8 cellular contexts compared by ENCODE assay signal in genomic region chr16:23640669-23640958, GRCh38. TPM values are rescaled to one million over a fixed set of nuclear protein-coding genes. Genes with fewer than 3 reads are reported as not detected.
DNase-seq lines count a peak whose midpoint lies in the region; ATAC-seq, FAIRE-seq and TF ChIP-seq lines count a peak whose summit lies in the region.

No MANE protein-coding gene starts in this region.

- no peaks in the 10 kb centered on the region for H3K9me3 ChIP-seq in esophagus (ENCODE audit: control insufficient read depth in 2 of 2, insufficient read depth in 1 of 2, low read depth in 1 of 2, low read length in 1 of 2)
- no peaks in the 10 kb centered on the region for H3K9me3 ChIP-seq in pancreas

- 0 to 1% methylated on average over 9 of the region's 9 CpGs for WGBS in esophagus, 2 donors
- 0 to 1% methylated on average over 9 of the region's 9 CpGs for WGBS in pancreas, 2 donors

- no peak for DNase-seq in Right ventricle myocardium superior
- no peak for DNase-seq in Right ventricle myocardium inferior (ENCODE audit: missing footprints)
- DNase-seq in SK-MEL-5 (ENCODE audit: low read depth, low spot score): peak; percentile 9
- DNase-seq in pancreas: no peak
- DNase-seq in cortex of kidney (lab: John Stamatoyannopoulos, UW): no peak
- DNase-seq in DMS79 treated with DMSO at 0.1 percent for 48 hours (lab: John Stamatoyannopoulos, UW): no peak

- no peak for FAIRE-seq in pancreas (lab: Jason Lieb, UNC)

- H3K27me3 ChIP-seq in esophagus (ENCODE audit: control insufficient read depth in 1 of 2, insufficient read depth in 2 of 2, low read length in 2 of 2) (no peaks in the 10 kb centered on the region), pancreas (no peaks in the 10 kb centered on the region)

- intact Hi-C loops in Right ventricle myocardium superior (cut with DNase I) (no loop called here), Right ventricle myocardium inferior (cut with DNase I) (loop anchor here (2.0 kb wide), 1 partner anchor 84 kb away; the partner anchor contains the start of genes EARS2 and UBFD1), pancreas (cut with DNase I) (no loop called here)

- H3K4me3 ChIP-seq in esophagus (ENCODE audit: low read depth in 1 of 2, low read length in 2 of 2) (peak overlapping the region; percentile 80 to 92), pancreas (peak overlapping the region; percentile 85 to 97 (median 92))

- TF ChIP-seq CTCF in pancreas (IDR thresholded peaks at IDR 0.05): no peak

- H3K4me1 ChIP-seq in esophagus (ENCODE audit: control insufficient read depth in 2 of 2, insufficient read depth in 2 of 2, low read length in 1 of 2) (peaks cover 3 to 10% of the 10 kb centered on the region in 2 donors), pancreas (peaks cover 6 to 20% (median 7%) of the 10 kb centered on the region in 3 donors)

- in situ Hi-C loops in SK-MEL-5 (cut with HindIII; ENCODE audit: low pct_unique_long_range_greater_than_20kb, low sequenced_read_pairs): no loop called here

- H3K36me3 ChIP-seq in esophagus (ENCODE audit: control insufficient read depth in 2 of 2, insufficient read depth in 2 of 2, low read length in 1 of 2): peaks cover 0 to 4% of the 10 kb centered on the region in 2 donors
- peaks cover 0 to 6% (median 0%) of the 10 kb centered on the region in 3 donors for H3K36me3 ChIP-seq in pancreas

- ATAC-seq in Right ventricle myocardium superior (ENCODE audit: poor library complexity) (peak; percentile 3), Right ventricle myocardium inferior (no peak), pancreas (peak in 1 of 4 donors; percentile 3), HG03442 (IDR thresholded peaks at IDR 0.05; ENCODE audit: unreplicated experiment) (no peak)

- H3K27ac ChIP-seq in esophagus (ENCODE audit: low read depth in 2 of 2, low read length in 1 of 2) (peak overlapping the region; percentile 83), pancreas (peak overlapping the region in 2 of 4 donors; percentile 66 to 67)

RNA-seq across cellular contexts. Expression of gene PALB2, which starts 0.5 kb away (rescaled TPM):
- 4.9 TPM for total RNA-seq in Right ventricle myocardium superior
- total RNA-seq in Right ventricle myocardium inferior: 4.9 TPM
- total RNA-seq in SK-MEL-5 (2014; rRNA removed; shearing (Covaris generic)): 21.1 and 28.8 TPM in 2 replicates
- polyA plus RNA-seq in SK-MEL-5 (2015; cell fraction: cytosol; rRNA removed): 14.2 and 14.3 TPM in 2 replicates
- polyA plus RNA-seq in SK-MEL-5 (2015; cell fraction: nucleus; rRNA removed): 38.5 and 51.1 TPM in 2 replicates
- 10 to 100 TPM in 1 of 2 donors, 1 to 10 TPM in 1; 8.1 to 11.8 TPM for polyA plus RNA-seq in esophagus
- total RNA-seq in pancreas: 1 to 10 TPM; 2.3 to 6.8 (median 4.3) TPM
- 1 to 10 TPM; 3.5 to 5.4 TPM for polyA plus RNA-seq in pancreas

RNA-seq across cellular contexts. Expression of gene DCTN5, which starts 0.7 kb away (rescaled TPM):
- 34.4 TPM for total RNA-seq in Right ventricle myocardium superior
- 38.2 TPM for total RNA-seq in Right ventricle myocardium inferior
- total RNA-seq in SK-MEL-5 (2014; rRNA removed; shearing (Covaris generic)): 70.6 and 75.6 TPM in 2 replicates
- 54.6 and 59.9 TPM in 2 replicates for polyA plus RNA-seq in SK-MEL-5 (2015; cell fraction: cytosol; rRNA removed)
- 60.0 and 97.8 TPM in 2 replicates for polyA plus RNA-seq in SK-MEL-5 (2015; cell fraction: nucleus; rRNA removed)
- polyA plus RNA-seq in esophagus: 10 to 100 TPM; 10.6 to 27.1 TPM
- total RNA-seq in pancreas: 10 to 100 TPM; 17.9 to 29.5 (median 23.7) TPM
- polyA plus RNA-seq in pancreas: 10 to 100 TPM in 1 of 2 donors, 1 to 10 TPM in 1; 5.7 to 10.9 TPM

RNA-seq across cellular contexts. Expression of gene PLK1, which starts 38.1 kb away (rescaled TPM):
- total RNA-seq in Right ventricle myocardium superior (1.2 TPM), Right ventricle myocardium inferior (1.2 TPM), pancreas (1 to 10 TPM in 4 of 6 donors, under 1 TPM in 2; 0.31 to 2.7 (median 1.1) TPM)
- 14.3 and 16.6 TPM in 2 replicates for total RNA-seq in SK-MEL-5 (2014; rRNA removed; shearing (Covaris generic))
- polyA plus RNA-seq in SK-MEL-5 (2015; cell fraction: cytosol; rRNA removed): 68.2 and 73.5 TPM in 2 replicates
- 18.8 and 45.4 TPM in 2 replicates for polyA plus RNA-seq in SK-MEL-5 (2015; cell fraction: nucleus; rRNA removed)
- polyA plus RNA-seq in esophagus (10 to 100 TPM in 1 of 2 donors, 1 to 10 TPM in 1; 5.1 to 16.3 TPM), pancreas (1 to 10 TPM; 1.6 to 2.4 TPM)

RNA-seq across cellular contexts. Expression of gene NDUFAB1, which starts 44.5 kb away (rescaled TPM):
- 585 TPM for total RNA-seq in Right ventricle myocardium superior
- total RNA-seq in Right ventricle myocardium inferior: 577 TPM
- 182 and 201 TPM in 2 replicates for total RNA-seq in SK-MEL-5 (2014; rRNA removed; shearing (Covaris generic))
- 158 and 222 TPM in 2 replicates for polyA plus RNA-seq in SK-MEL-5 (2015; cell fraction: cytosol; rRNA removed)
- 48.3 and 53.0 TPM in 2 replicates for polyA plus RNA-seq in SK-MEL-5 (2015; cell fraction: nucleus; rRNA removed)
- polyA plus RNA-seq in esophagus: 100 to 1,000 TPM in 1 of 2 donors, 10 to 100 TPM in 1; 51.5 to 122 TPM
- 10 to 100 TPM; 19.2 to 37.4 (median 30.1) TPM for total RNA-seq in pancreas
- 10 to 100 TPM; 37.1 to 82.3 TPM for polyA plus RNA-seq in pancreas
